In genomic region chr13:24271611-24272451, GRCh38 we compare ENCODE assay signal across 1 cellular context.
A peak's percentile ranks its signal among the peaks of the same experiment; 100 is the strongest.
TF ChIP-seq lines count a peak whose summit lies in the region.

No MANE protein-coding gene starts in this region.

TF ChIP-seq in HEK293, 187 proteins besides CTCF, POLR2A, EP300 and RAD21 (continued from another document and continues in another):
- no peak for TF ChIP-seq TCF7L2 (IDR thresholded peaks at IDR 0.05; ENCODE audit: borderline replicate concordance, low read depth, low read length)
- peak; percentile 70 for TF ChIP-seq PATZ1 (tag by site-specific recombination; IDR thresholded peaks at IDR 0.05)
- TF ChIP-seq ZNF623 (tag by site-specific recombination; IDR thresholded peaks at IDR 0.05) = no peak
- no peak for TF ChIP-seq ZNF585B (tag by site-specific recombination; IDR thresholded peaks at IDR 0.05)
- no peak for TF ChIP-seq MYNN (tag by site-specific recombination; IDR thresholded peaks at IDR 0.05; ENCODE audit: borderline replicate concordance)
- peak; percentile 87 for TF ChIP-seq GLIS1 (tag by site-specific recombination; IDR thresholded peaks at IDR 0.05)
- TF ChIP-seq SP7 (tag by site-specific recombination; IDR thresholded peaks at IDR 0.05) = 0 out of 2 replicates have a peak, but pooled peaks have one; percentile 32
- TF ChIP-seq ZSCAN23 (tag by site-specific recombination; IDR thresholded peaks at IDR 0.05) = no peak
- no peak for TF ChIP-seq HOXD13 (CRISPR knock-in tag; IDR thresholded peaks at IDR 0.05; ENCODE audit: borderline replicate concordance)
- TF ChIP-seq ZNF747 (tag by site-specific recombination; IDR thresholded peaks at IDR 0.05) = no peak
- no peak for TF ChIP-seq ZEB2 (tag by site-specific recombination; IDR thresholded peaks at IDR 0.05)
- TF ChIP-seq ZNF157 (tag by site-specific recombination; IDR thresholded peaks at IDR 0.05) = no peak
- TF ChIP-seq SCRT2 (tag by site-specific recombination; IDR thresholded peaks at IDR 0.05) = no peak
- TF ChIP-seq ZNF501 (tag by site-specific recombination; IDR thresholded peaks at IDR 0.05) = no peak
- no peak for TF ChIP-seq ZNF23 (tag by site-specific recombination; IDR thresholded peaks at IDR 0.05; ENCODE audit: borderline replicate concordance)
- TF ChIP-seq, protein P1, sequence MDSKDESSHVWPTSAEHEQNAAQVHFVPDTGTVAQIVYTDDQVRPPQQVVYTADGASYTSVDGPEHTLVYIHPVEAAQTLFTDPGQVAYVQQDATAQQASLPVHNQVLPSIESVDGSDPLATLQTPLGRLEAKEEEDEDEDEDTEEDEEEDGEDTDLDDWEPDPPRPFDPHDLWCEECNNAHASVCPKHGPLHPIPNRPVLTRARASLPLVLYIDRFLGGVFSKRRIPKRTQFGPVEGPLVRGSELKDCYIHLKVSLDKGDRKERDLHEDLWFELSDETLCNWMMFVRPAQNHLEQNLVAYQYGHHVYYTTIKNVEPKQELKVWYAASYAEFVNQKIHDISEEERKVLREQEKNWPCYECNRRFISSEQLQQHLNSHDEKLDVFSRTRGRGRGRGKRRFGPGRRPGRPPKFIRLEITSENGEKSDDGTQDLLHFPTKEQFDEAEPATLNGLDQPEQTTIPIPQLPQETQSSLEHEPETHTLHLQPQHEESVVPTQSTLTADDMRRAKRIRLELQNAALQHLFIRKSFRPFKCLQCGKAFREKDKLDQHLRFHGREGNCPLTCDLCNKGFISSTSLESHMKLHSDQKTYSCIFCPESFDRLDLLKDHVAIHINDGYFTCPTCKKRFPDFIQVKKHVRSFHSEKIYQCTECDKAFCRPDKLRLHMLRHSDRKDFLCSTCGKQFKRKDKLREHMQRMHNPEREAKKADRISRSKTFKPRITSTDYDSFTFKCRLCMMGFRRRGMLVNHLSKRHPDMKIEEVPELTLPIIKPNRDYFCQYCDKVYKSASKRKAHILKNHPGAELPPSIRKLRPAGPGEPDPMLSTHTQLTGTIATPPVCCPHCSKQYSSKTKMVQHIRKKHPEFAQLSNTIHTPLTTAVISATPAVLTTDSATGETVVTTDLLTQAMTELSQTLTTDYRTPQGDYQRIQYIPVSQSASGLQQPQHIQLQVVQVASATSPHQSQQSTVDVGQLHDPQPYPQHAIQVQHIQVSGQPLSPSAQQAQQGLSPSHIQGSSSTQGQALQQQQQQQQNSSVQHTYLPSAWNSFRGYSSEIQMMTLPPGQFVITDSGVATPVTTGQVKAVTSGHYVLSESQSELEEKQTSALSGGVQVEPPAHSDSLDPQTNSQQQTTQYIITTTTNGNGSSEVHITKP (tag by site-specific recombination; IDR thresholded peaks at IDR 0.05) = peak; percentile 65
- no peak for TF ChIP-seq ZNF37A (tag by site-specific recombination; IDR thresholded peaks at IDR 0.05)
- no peak for TF ChIP-seq ZNF10 (tag by site-specific recombination; IDR thresholded peaks at IDR 0.05)
- no peak for TF ChIP-seq ZNF561 (tag by site-specific recombination; IDR thresholded peaks at IDR 0.05; ENCODE audit: borderline replicate concordance)
- TF ChIP-seq ZNF26 (tag by site-specific recombination; IDR thresholded peaks at IDR 0.05) = no peak
- TF ChIP-seq, protein P2, sequence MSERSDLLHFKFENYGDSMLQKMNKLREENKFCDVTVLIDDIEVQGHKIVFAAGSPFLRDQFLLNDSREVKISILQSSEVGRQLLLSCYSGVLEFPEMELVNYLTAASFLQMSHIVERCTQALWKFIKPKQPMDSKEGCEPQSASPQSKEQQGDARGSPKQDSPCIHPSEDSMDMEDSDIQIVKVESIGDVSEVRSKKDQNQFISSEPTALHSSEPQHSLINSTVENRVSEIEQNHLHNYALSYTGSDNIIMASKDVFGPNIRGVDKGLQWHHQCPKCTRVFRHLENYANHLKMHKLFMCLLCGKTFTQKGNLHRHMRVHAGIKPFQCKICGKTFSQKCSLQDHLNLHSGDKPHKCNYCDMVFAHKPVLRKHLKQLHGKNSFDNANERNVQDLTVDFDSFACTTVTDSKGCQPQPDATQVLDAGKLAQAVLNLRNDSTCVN (tag by site-specific recombination; optimal IDR thresholded peaks at IDR 0.05) = no peak
- no peak for TF ChIP-seq ZNF169 (tag by site-specific recombination; IDR thresholded peaks at IDR 0.05)
- TF ChIP-seq ZNF621 (tag by site-specific recombination; IDR thresholded peaks at IDR 0.05) = no peak
- TF ChIP-seq ZNF391 (tag by site-specific recombination; IDR thresholded peaks at IDR 0.05; ENCODE audit: borderline replicate concordance, low read depth) = no peak
- TF ChIP-seq BCL11A (tag by site-specific recombination; IDR thresholded peaks at IDR 0.05; ENCODE audit: low read depth) = no peak
- TF ChIP-seq ZFP69B (tag by site-specific recombination; IDR thresholded peaks at IDR 0.05) = no peak
- TF ChIP-seq, protein P3, sequence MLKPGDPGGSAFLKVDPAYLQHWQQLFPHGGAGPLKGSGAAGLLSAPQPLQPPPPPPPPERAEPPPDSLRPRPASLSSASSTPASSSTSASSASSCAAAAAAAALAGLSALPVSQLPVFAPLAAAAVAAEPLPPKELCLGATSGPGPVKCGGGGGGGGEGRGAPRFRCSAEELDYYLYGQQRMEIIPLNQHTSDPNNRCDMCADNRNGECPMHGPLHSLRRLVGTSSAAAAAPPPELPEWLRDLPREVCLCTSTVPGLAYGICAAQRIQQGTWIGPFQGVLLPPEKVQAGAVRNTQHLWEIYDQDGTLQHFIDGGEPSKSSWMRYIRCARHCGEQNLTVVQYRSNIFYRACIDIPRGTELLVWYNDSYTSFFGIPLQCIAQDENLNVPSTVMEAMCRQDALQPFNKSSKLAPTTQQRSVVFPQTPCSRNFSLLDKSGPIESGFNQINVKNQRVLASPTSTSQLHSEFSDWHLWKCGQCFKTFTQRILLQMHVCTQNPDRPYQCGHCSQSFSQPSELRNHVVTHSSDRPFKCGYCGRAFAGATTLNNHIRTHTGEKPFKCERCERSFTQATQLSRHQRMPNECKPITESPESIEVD (tag by site-specific recombination; IDR thresholded peaks at IDR 0.05) = peak; percentile 75
- TF ChIP-seq KLF10 (tag by site-specific recombination; IDR thresholded peaks at IDR 0.05) = no peak
- TF ChIP-seq, protein P4, sequence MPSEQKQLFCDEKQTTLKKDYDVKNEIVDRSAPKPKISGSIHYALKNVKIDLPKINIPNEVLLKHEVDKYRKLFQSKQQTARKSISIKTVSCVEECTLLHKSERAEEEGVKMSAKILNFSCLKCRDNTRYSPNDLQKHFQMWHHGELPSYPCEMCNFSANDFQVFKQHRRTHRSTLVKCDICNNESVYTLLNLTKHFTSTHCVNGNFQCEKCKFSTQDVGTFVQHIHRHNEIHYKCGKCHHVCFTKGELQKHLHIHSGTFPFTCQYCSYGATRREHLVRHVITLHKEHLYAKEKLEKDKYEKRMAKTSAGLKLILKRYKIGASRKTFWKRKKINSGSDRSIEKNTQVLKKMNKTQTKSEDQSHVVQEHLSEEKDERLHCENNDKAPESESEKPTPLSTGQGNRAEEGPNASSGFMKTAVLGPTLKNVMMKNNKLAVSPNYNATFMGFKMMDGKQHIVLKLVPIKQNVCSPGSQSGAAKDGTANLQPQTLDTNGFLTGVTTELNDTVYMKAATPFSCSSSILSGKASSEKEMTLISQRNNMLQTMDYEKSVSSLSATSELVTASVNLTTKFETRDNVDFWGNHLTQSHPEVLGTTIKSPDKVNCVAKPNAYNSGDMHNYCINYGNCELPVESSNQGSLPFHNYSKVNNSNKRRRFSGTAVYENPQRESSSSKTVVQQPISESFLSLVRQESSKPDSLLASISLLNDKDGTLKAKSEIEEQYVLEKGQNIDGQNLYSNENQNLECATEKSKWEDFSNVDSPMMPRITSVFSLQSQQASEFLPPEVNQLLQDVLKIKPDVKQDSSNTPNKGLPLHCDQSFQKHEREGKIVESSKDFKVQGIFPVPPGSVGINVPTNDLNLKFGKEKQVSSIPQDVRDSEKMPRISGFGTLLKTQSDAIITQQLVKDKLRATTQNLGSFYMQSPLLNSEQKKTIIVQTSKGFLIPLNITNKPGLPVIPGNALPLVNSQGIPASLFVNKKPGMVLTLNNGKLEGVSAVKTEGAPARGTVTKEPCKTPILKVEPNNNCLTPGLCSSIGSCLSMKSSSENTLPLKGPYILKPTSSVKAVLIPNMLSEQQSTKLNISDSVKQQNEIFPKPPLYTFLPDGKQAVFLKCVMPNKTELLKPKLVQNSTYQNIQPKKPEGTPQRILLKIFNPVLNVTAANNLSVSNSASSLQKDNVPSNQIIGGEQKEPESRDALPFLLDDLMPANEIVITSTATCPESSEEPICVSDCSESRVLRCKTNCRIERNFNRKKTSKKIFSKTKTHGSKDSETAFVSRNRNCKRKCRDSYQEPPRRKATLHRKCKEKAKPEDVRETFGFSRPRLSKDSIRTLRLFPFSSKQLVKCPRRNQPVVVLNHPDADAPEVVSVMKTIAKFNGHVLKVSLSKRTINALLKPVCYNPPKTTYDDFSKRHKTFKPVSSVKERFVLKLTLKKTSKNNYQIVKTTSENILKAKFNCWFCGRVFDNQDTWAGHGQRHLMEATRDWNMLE (tag by site-specific recombination; conservative IDR thresholded peaks at IDR 0.05; ENCODE audit: low read depth) = no peak
- no peak for TF ChIP-seq REPIN1 (tag by site-specific recombination; IDR thresholded peaks at IDR 0.05; ENCODE audit: low read depth)
- peak; percentile 50; the same call in 1 of the 2 replicates for TF ChIP-seq GLIS2 (tag by site-specific recombination; IDR thresholded peaks at IDR 0.05)
- TF ChIP-seq ZSCAN4 (tag by site-specific recombination; IDR thresholded peaks at IDR 0.05) = no peak
- no peak for TF ChIP-seq ZNF302 (tag by site-specific recombination; IDR thresholded peaks at IDR 0.05; ENCODE audit: low read depth)
- TF ChIP-seq, protein P5, sequence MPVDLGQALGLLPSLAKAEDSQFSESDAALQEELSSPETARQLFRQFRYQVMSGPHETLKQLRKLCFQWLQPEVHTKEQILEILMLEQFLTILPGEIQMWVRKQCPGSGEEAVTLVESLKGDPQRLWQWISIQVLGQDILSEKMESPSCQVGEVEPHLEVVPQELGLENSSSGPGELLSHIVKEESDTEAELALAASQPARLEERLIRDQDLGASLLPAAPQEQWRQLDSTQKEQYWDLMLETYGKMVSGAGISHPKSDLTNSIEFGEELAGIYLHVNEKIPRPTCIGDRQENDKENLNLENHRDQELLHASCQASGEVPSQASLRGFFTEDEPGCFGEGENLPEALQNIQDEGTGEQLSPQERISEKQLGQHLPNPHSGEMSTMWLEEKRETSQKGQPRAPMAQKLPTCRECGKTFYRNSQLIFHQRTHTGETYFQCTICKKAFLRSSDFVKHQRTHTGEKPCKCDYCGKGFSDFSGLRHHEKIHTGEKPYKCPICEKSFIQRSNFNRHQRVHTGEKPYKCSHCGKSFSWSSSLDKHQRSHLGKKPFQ (tag by site-specific recombination; IDR thresholded peaks at IDR 0.05) = peak; percentile 83
- TF ChIP-seq, protein P6, sequence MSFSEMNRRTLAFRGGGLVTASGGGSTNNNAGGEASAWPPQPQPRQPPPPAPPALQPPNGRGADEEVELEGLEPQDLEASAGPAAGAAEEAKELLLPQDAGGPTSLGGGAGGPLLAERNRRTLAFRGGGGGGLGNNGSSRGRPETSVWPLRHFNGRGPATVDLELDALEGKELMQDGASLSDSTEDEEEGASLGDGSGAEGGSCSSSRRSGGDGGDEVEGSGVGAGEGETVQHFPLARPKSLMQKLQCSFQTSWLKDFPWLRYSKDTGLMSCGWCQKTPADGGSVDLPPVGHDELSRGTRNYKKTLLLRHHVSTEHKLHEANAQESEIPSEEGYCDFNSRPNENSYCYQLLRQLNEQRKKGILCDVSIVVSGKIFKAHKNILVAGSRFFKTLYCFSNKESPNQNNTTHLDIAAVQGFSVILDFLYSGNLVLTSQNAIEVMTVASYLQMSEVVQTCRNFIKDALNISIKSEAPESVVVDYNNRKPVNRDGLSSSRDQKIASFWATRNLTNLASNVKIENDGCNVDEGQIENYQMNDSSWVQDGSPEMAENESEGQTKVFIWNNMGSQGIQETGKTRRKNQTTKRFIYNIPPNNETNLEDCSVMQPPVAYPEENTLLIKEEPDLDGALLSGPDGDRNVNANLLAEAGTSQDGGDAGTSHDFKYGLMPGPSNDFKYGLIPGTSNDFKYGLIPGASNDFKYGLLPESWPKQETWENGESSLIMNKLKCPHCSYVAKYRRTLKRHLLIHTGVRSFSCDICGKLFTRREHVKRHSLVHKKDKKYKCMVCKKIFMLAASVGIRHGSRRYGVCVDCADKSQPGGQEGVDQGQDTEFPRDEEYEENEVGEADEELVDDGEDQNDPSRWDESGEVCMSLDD (tag by site-specific recombination; IDR thresholded peaks at IDR 0.05) = no peak
- TF ChIP-seq HOXC10 (CRISPR knock-in tag; IDR thresholded peaks at IDR 0.05) = no peak
- TF ChIP-seq ZNF146 (tag by site-specific recombination; IDR thresholded peaks at IDR 0.05) = no peak
- no peak for TF ChIP-seq ZNF324 (tag by site-specific recombination; IDR thresholded peaks at IDR 0.05)
- no peak for TF ChIP-seq SETDB1 (IDR thresholded peaks at IDR 0.05; ENCODE audit: insufficient read length, low read length)
- no peak for TF ChIP-seq PRDM1 (tag by site-specific recombination; IDR thresholded peaks at IDR 0.05)
- TF ChIP-seq ZNF423 (tag by site-specific recombination; IDR thresholded peaks at IDR 0.05) = peak; percentile 94
- no peak for TF ChIP-seq ZNF776 (tag by site-specific recombination; IDR thresholded peaks at IDR 0.05; ENCODE audit: borderline replicate concordance)
